ENCODE assay signal across 30 cellular contexts in genomic region chr11:35735903-35736302, GRCh38.
DNase-seq lines count a peak whose midpoint lies in the region; TF ChIP-seq lines count a peak whose summit lies in the region.
"Had no signal": no experiment of that assay in that cellular context is flagged by ENCODE, and none has a peak within 500 bp of the region (broad histone marks: within the 10 kb centered on the region; RNA-seq: fewer than 3 reads in every experiment).

No MANE protein-coding gene starts in this region.

- CTCF ChIA-PET in Calu3 (lab: Charles Lee), result interaction anchor here (2.0 kb wide), 1 partner anchor 86 kb away, joined by 17 read pairs; no protein-coding TSS in a partner anchor

- H3K4me1 Mint-ChIP-seq in Calu3 (ENCODE audit: low read depth, unreplicated experiment), result peaks cover 38% of the 10 kb centered on the region
- peaks cover 27% of the 10 kb centered on the region for H3K4me1 Mint-ChIP-seq in endothelial cell (ENCODE audit: unreplicated experiment)

- BruUV-seq in Calu3 (replicated peaks; lab: Mats Ljungman, UMichigan), result no TSS peak

- H3K27ac Mint-ChIP-seq in Calu3 (ENCODE audit: unreplicated experiment) (peak overlapping the region; percentile 83), endothelial cell (ENCODE audit: unreplicated experiment) (peak overlapping the region; percentile 97)
- H3K27ac Mint-ChIP-seq: activated naive CD8-positive, alpha-beta T cell treated with anti-CD3 and anti-CD28 coated beads, Interleukin-2, amount 50 U/mL, for 24 hours; activated T-cell treated with anti-CD3 and anti-CD28 coated beads, Interleukin-2, amount 50 U/mL, for 72 hours; HFFc6; stimulated activated naive CD8-positive, alpha-beta T cell treated with anti-CD3 and anti-CD28 coated beads, Interleukin-15, Interleukin-2, amounts not matched to agents 100 ng/mL and 50 ng/mL, for 24 hours had no signal

- H3K4me1 ChIP-seq in mesodermal cell (ENCODE audit: control insufficient read depth, insufficient read depth, low read length, poor library complexity, severe bottlenecking), result no peaks in the 10 kb centered on the region
- H3K4me1 ChIP-seq: parathyroid adenoma, right atrium auricular region, testis had no signal

- TF ChIP-seq CTCF in Calu3 (IDR thresholded peaks at IDR 0.05; ENCODE audit: unreplicated experiment), result no peak
- no peak for TF ChIP-seq CTCF in endothelial cell (IDR thresholded peaks at IDR 0.05; ENCODE audit: unreplicated experiment)

- no peaks in the 10 kb centered on the region for H3K9me3 ChIP-seq in mesodermal cell (ENCODE audit: control insufficient read depth, low read length)
- H3K9me3 ChIP-seq: right atrium auricular region, testis had no signal

- peak overlapping the region; percentile 30 for H3K27ac ChIP-seq in mesodermal cell (ENCODE audit: low read depth, low read length, severe bottlenecking)
- H3K27ac ChIP-seq: C4-2B, esophagus muscularis mucosa, parathyroid adenoma, right atrium auricular region, testis had no signal

- DNase-seq in Calu3, result no peak
- peak; percentile 38 to 63 for DNase-seq in NCI-H1930 (lab: John Stamatoyannopoulos, UW)
- no peak for DNase-seq in endothelial cell (ENCODE audit: low spot score)
- no peak for DNase-seq in stimulated activated CD8-positive, alpha-beta memory T cell treated with anti-CD3 and anti-CD28 coated beads, Interleukin-4, amount 100 ng/mL, for 48 hours
- no peak for DNase-seq in mucosa of gallbladder (ENCODE audit: low spot score)
- no peak for DNase-seq in NCI-H2171 (lab: John Stamatoyannopoulos, UW)
- no peak for DNase-seq in D341Med (ENCODE audit: low spot score)
- DNase-seq: activated CD4-positive, alpha-beta T cell treated with anti-CD3 and anti-CD28 coated beads, Interleukin-2, amount 50 U/mL, for 4 hours; activated naive CD8-positive, alpha-beta T cell treated with anti-CD3 and anti-CD28 coated beads, Interleukin-2, amount 50 U/mL, for 24 hours; activated T-cell treated with anti-CD3 and anti-CD28 coated beads, Interleukin-2, amount 50 U/mL, for 72 hours; central memory CD4-positive, alpha-beta T cell; cortex of kidney; GOT3; HFFc6; hypothalamus; KG1; mammary epithelial cell; NCI-H1092 treated with DMSO at 0.1 percent for 48 hours; NCI-H2081; stimulated activated CD4-positive, alpha-beta T cell treated with anti-CD3 and anti-CD28 coated beads, Interleukin-1b, Interleukin-23, amount 100 ng/mL, for 48 hours; T-helper 2 cell; testis had no signal

- peaks cover 23% of the 10 kb centered on the region for H3K36me3 ChIP-seq in mesodermal cell (ENCODE audit: control insufficient read depth, insufficient read depth, low read length)
- H3K36me3 ChIP-seq: right atrium auricular region had no signal

- H3K27me3 Mint-ChIP-seq in Calu3 (ENCODE audit: unreplicated experiment) (no peaks in the 10 kb centered on the region), endothelial cell (ENCODE audit: unreplicated experiment) (peaks cover 2% of the 10 kb centered on the region)
- H3K27me3 Mint-ChIP-seq: activated naive CD8-positive, alpha-beta T cell treated with anti-CD3 and anti-CD28 coated beads, Interleukin-2, amount 50 U/mL, for 24 hours; stimulated activated naive CD8-positive, alpha-beta T cell treated with anti-CD3 and anti-CD28 coated beads, Interleukin-15, Interleukin-2, amounts not matched to agents 100 ng/mL and 50 ng/mL, for 24 hours had no signal

- intact Hi-C loops in Calu3 (cut with micrococcal nuclease; ENCODE audit: unreplicated experiment), result loop anchor here (10.0 kb wide), 1 partner anchor 111 kb away; no protein-coding TSS in a partner anchor

- H3K4me3 Mint-ChIP-seq in Calu3 (ENCODE audit: low read depth, unreplicated experiment) (no peak overlapping the region), endothelial cell (ENCODE audit: unreplicated experiment) (no peak overlapping the region)
- H3K4me3 Mint-ChIP-seq: activated naive CD8-positive, alpha-beta T cell treated with anti-CD3 and anti-CD28 coated beads, Interleukin-2, amount 50 U/mL, for 24 hours; activated T-cell treated with anti-CD3 and anti-CD28 coated beads, Interleukin-2, amount 50 U/mL, for 72 hours; HFFc6; neural crest cell; stimulated activated naive CD8-positive, alpha-beta T cell treated with anti-CD3 and anti-CD28 coated beads, Interleukin-15, Interleukin-2, amounts not matched to agents 100 ng/mL and 50 ng/mL, for 24 hours had no signal

- H3K4me3 ChIP-seq in mesodermal cell (ENCODE audit: extremely low read depth, insufficient read depth, low read length, poor library complexity, severe bottlenecking), result no peak overlapping the region
- H3K4me3 ChIP-seq: esophagus muscularis mucosa, right atrium auricular region, smooth muscle cell, testis had no signal

- H3K36me3 Mint-ChIP-seq in Calu3 (ENCODE audit: insufficient read depth, unreplicated experiment), result no peaks in the 10 kb centered on the region
- H3K36me3 Mint-ChIP-seq in endothelial cell (ENCODE audit: low read depth, unreplicated experiment), result peaks cover 14% of the 10 kb centered on the region

- peaks cover 8% of the 10 kb centered on the region for H3K9me3 Mint-ChIP-seq in Calu3 (ENCODE audit: low read depth, unreplicated experiment)
- no peaks in the 10 kb centered on the region for H3K9me3 Mint-ChIP-seq in endothelial cell (ENCODE audit: unreplicated experiment)
- H3K9me3 Mint-ChIP-seq: HFFc6 had no signal

Comparison
In these comparisons a context has a peak if more than half of its experiments do, and no peak if none do; other contexts are left out.
1. DNase-seq: peak in NCI-H1930 (2 of 2); none in Calu3 (single experiment), endothelial cell (single experiment), stimulated activated CD8-positive, alpha-beta memory T cell treated with anti-CD3 and anti-CD28 coated beads, Interleukin-4, amount 100 ng/mL, for 48 hours (single experiment), mucosa of gallbladder (single experiment), NCI-H2171 (single experiment) and D341Med (single experiment).